1 cellular context compared by ENCODE assay signal in the genomic region with DNA sequence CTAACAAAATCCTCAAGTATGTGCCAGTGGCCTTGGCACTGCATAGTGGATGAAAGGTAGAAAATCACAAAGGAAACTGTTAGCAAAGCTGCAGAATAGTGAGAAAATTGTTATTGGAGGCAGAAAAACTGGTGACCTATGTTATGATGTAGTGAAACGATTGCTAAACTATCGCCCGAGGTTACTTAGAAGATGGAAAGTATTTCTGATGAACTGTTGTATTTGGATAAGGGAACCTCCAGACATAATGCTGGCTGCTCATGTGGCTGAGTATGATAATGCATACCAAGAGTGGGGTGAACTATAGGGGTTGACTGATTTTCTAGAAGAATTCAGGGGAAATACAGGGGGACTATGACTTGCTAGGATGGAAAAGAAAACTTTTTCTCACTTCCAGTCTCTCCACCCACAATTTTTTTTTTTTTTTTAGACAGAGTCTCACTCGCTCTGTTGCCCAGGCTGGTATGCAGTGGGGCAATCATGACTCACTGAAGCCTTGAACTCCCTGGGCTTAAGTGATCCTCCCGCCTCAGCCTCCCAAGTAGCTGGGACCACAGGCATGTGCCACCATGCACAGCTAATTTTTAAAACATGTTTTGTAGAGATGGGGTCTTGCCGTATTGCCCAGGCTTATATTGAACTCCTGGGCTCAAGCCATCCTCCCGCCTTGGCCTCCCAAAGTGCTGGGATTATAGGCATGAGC.
TF ChIP-seq lines count a peak whose summit lies in the region.

No MANE protein-coding gene starts in this region.

TF ChIP-seq in GM23338, 12 proteins besides CTCF, POLR2A, EP300 and RAD21:
- no peak for TF ChIP-seq ZNF462 (CRISPR knock-in tag; IDR thresholded peaks at IDR 0.05)
- TF ChIP-seq NANOG (IDR thresholded peaks at IDR 0.05; ENCODE audit: borderline replicate concordance), result no peak
- TF ChIP-seq STAT1 (IDR thresholded peaks at IDR 0.05; ENCODE audit: unreplicated experiment), result no peak
- no peak for TF ChIP-seq ETS1 (IDR thresholded peaks at IDR 0.05)
- TF ChIP-seq CREB1 (CRISPR knock-in tag; IDR thresholded peaks at IDR 0.05; ENCODE audit: low read depth), result no peak
- TF ChIP-seq POLR2AphosphoS5 (IDR thresholded peaks at IDR 0.05; ENCODE audit: low read depth), result no peak
- no peak for TF ChIP-seq ZNF331 (CRISPR knock-in tag; IDR thresholded peaks at IDR 0.05; ENCODE audit: low read depth)
- no peak for TF ChIP-seq EZH2 (IDR thresholded peaks at IDR 0.05; ENCODE audit: low read depth, unreplicated experiment)
- TF ChIP-seq, protein P1, sequence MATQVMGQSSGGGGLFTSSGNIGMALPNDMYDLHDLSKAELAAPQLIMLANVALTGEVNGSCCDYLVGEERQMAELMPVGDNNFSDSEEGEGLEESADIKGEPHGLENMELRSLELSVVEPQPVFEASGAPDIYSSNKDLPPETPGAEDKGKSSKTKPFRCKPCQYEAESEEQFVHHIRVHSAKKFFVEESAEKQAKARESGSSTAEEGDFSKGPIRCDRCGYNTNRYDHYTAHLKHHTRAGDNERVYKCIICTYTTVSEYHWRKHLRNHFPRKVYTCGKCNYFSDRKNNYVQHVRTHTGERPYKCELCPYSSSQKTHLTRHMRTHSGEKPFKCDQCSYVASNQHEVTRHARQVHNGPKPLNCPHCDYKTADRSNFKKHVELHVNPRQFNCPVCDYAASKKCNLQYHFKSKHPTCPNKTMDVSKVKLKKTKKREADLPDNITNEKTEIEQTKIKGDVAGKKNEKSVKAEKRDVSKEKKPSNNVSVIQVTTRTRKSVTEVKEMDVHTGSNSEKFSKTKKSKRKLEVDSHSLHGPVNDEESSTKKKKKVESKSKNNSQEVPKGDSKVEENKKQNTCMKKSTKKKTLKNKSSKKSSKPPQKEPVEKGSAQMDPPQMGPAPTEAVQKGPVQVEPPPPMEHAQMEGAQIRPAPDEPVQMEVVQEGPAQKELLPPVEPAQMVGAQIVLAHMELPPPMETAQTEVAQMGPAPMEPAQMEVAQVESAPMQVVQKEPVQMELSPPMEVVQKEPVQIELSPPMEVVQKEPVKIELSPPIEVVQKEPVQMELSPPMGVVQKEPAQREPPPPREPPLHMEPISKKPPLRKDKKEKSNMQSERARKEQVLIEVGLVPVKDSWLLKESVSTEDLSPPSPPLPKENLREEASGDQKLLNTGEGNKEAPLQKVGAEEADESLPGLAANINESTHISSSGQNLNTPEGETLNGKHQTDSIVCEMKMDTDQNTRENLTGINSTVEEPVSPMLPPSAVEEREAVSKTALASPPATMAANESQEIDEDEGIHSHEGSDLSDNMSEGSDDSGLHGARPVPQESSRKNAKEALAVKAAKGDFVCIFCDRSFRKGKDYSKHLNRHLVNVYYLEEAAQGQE (IDR thresholded peaks at IDR 0.05; ENCODE audit: unreplicated experiment), result no peak
- no peak for TF ChIP-seq EZH2phosphoT487 (IDR thresholded peaks at IDR 0.05; ENCODE audit: unreplicated experiment)
- no peak for TF ChIP-seq ZNF114 (CRISPR knock-in tag; IDR thresholded peaks at IDR 0.05)
TF ChIP-seq in GM23338: peak in this region for 0.
